ENCODE assay signal across 8 cellular contexts in genomic region chr19:14005381-14006084, GRCh38. TPM values are rescaled to one million over a fixed set of nuclear protein-coding genes. Genes with fewer than 3 reads are reported as not detected.
DNase-seq lines count a peak whose midpoint lies in the region.

No MANE protein-coding gene starts in this region.

- no peaks in the 10 kb centered on the region for H3K36me3 ChIP-seq in urinary bladder (ENCODE audit: insufficient read depth)

- H3K4me1 ChIP-seq in urinary bladder (ENCODE audit: insufficient read depth): no peaks in the 10 kb centered on the region

- peak overlapping the region; percentile 95 for H3K27ac ChIP-seq in urinary bladder (ENCODE audit: low read depth)

- DNase-seq in DMS79 treated with DMSO at 0.1 percent for 48 hours (lab: John Stamatoyannopoulos, UW): peak; percentile 48
- DNase-seq in HCEC 1CT: peak; percentile 71
- DNase-seq in NCI-H1105 (lab: John Stamatoyannopoulos, UW): peak; percentile 74
- DNase-seq in T-helper 2 cell: peak; percentile 86 to 95 (median 91)
- DNase-seq in amygdala (lab: John Stamatoyannopoulos, UW): peak in 53 of 56 donors; percentile 10 to 87 (median 67)
- DNase-seq in hepatic stellate cell (ENCODE audit: low spot score): peak; percentile 85
- DNase-seq in putamen (ENCODE audit: low spot score): peak; percentile 78

- H3K4me3 ChIP-seq in urinary bladder (ENCODE audit: low read depth, low read length): peak overlapping the region; percentile 80

- whole genome bisulfite sequencing in urinary bladder: 7% methylated on average over 50 of the region's 50 CpGs

RNA-seq across cellular contexts. Expression of gene RFX1, which starts 0.6 kb away (rescaled TPM):
- 2.9 TPM for total RNA-seq in urinary bladder
- polyA plus RNA-seq in urinary bladder: 8.1 TPM

RNA-seq across cellular contexts. Expression of gene RLN3, which starts 22.4 kb away (rescaled TPM):
- total RNA-seq in urinary bladder: not detected
- polyA plus RNA-seq in urinary bladder: not detected

RNA-seq across cellular contexts. Expression of gene IL27RA, which starts 26.0 kb away (rescaled TPM):
- total RNA-seq in urinary bladder: 2.0 TPM
- polyA plus RNA-seq in urinary bladder: 4.8 TPM

RNA-seq across cellular contexts. Expression of gene DCAF15, which starts 53.2 kb away (rescaled TPM):
- 6.6 TPM for total RNA-seq in urinary bladder
- polyA plus RNA-seq in urinary bladder: 26.0 TPM

RNA-seq across cellular contexts. Expression of gene PALM3, which starts 56.3 kb away (rescaled TPM):
- 0.90 TPM for total RNA-seq in urinary bladder
- 2.8 TPM for polyA plus RNA-seq in urinary bladder

Comparison
In these comparisons a context has a peak if more than half of its experiments do, and no peak if none do; other contexts are left out.
1. Peak in every context shown above with its lines: DNase-seq, H3K4me3 ChIP-seq and H3K27ac ChIP-seq.